27 cellular contexts compared by ENCODE assay signal in genomic region chr5:176802116-176802784, GRCh38. TPM values are rescaled to one million over a fixed set of nuclear protein-coding genes. Genes with fewer than 3 reads are reported as not detected.
"Had no signal": no experiment of that assay in that cellular context is flagged by ENCODE, and none has a peak within 500 bp of the region (broad histone marks: within the 10 kb centered on the region; RNA-seq: fewer than 3 reads in every experiment).

No MANE protein-coding gene starts in this region.

- FAIRE-seq: keratinocyte had no signal

- H3K4me1 ChIP-seq: lower lobe of right lung, neural progenitor cell, right atrium auricular region, right lobe of liver, suprapubic skin, tibial nerve, uterus had no signal

- ATAC-seq: left cardiac atrium; left lobe of liver; lower lobe of right lung; naive thymus-derived CD8-positive, alpha-beta T cell; right lobe of liver; stimulated activated effector memory CD8-positive, alpha-beta T cell treated with anti-CD3 and anti-CD28 coated beads, Interleukin-12 subunit alpha, Interleukin-12 subunit beta, amount 100 ng/mL, for 72 hours had no signal

- H3K4me2 ChIP-seq: neural progenitor cell, smooth muscle cell had no signal

- DNase-seq: hippocampal formation; kidney glomerular epithelial cell; left cardiac atrium; lower lobe of right lung; mammary epithelial cell; mesenchymal stem cell; naive thymus-derived CD8-positive, alpha-beta T cell; nephron progenitor cell; occipital lobe; ovary; right lobe of liver; stimulated activated CD4-positive, alpha-beta T cell treated with anti-CD3 and anti-CD28 coated beads, Interleukin-1b, Interleukin-23, amount 100 ng/mL, for 48 hours; stimulated activated CD4-positive, alpha-beta T cell treated with anti-CD3 and anti-CD28 coated beads, Interleukin-4, amount 100 ng/mL, for 24 hours; stimulated activated naive CD4-positive, alpha-beta T cell; uterus had no signal

- H3K4me3 ChIP-seq: lower lobe of right lung, neural progenitor cell, ovary, right atrium auricular region, right lobe of liver, smooth muscle cell, suprapubic skin, thoracic aorta, tibial nerve, uterus had no signal

- H3K27me3 ChIP-seq: ovary, right lobe of liver had no signal

- H3K27ac ChIP-seq: lower lobe of right lung, neural progenitor cell, neutrophil, ovary, right atrium auricular region, right lobe of liver, suprapubic skin, thoracic aorta, tibial nerve, uterus had no signal

- H3K36me3 ChIP-seq: lower lobe of right lung, neural progenitor cell, neutrophil, ovary, right atrium auricular region, right lobe of liver, suprapubic skin, thoracic aorta, tibial nerve, uterus had no signal

- H3K9me3 ChIP-seq: lower lobe of right lung, neutrophil, ovary, right atrium auricular region, right lobe of liver, suprapubic skin, thoracic aorta, tibial nerve, uterus had no signal

RNA-seq across cellular contexts. Expression of gene UNC5A, which starts 8.1 kb away (rescaled TPM):
- total RNA-seq: left lobe of liver; naive thymus-derived CD8-positive, alpha-beta T cell; right atrium auricular region; right lobe of liver; skeletal muscle tissue; smooth muscle cell; suprapubic skin; thoracic aorta; tibial nerve; ureter had no signal
- polyA plus RNA-seq: keratinocyte; naive thymus-derived CD8-positive, alpha-beta T cell; smooth muscle cell had no signal
